In the genomic region with DNA sequence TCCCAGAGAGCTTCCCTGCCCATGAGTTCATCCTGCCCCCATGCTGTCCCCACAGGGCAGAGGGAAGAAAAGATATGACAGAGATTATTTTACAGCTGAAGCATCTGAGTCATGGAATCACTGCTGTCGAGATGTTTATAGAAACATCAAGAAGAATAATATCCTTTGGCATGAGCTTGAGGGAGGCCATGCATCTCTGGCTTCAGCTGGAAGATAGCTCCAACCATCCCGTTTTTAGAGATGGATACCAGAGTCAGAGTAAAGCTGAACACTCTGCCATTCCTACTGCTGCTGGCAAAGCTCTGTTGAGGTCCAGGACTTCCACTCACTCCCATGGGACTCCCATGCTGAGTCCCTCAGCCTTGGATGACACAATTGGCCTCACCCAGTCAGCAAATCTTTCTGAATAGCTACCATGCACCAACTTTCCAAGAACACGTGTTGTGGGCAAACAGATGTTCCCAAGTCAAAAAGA, we compare ENCODE assay signal across 16 cellular contexts.
DNase-seq lines count a peak whose midpoint lies in the region; ATAC-seq and TF ChIP-seq lines count a peak whose summit lies in the region.
"Had no signal": no experiment of that assay in that cellular context is flagged by ENCODE, and none has a peak within 500 bp of the region (broad histone marks: within the 10 kb centered on the region; RNA-seq: fewer than 3 reads in every experiment).

No MANE protein-coding gene starts in this region.

- no CpG with 5 or more reads among the region's 3 CpGs for WGBS in IMR-90 (ENCODE audit: extremely low coverage in 2 of 2, insufficient read length in 1 of 2), 2 experiments
- 24 to 39% methylated on average over 3 of the region's 3 CpGs for WGBS in esophagus squamous epithelium, 2 donors
- 69 to 89% methylated on average over 1 to 3 of the region's 3 CpGs for WGBS in endodermal cell (ENCODE audit: insufficient coverage in 1 of 2, insufficient read length in 1 of 2), 2 experiments

- H3K9me3 Mint-ChIP-seq in nephron progenitor cell (no peaks in the 10 kb centered on the region), endodermal cell (no peaks in the 10 kb centered on the region)
- H3K9me3 Mint-ChIP-seq: activated B cell treated with CpG ODN at 0.5 μM for 24 hours; stimulated activated naive B cell treated with anti-CD40 and anti-IgM and Interleukin-4, amounts not matched to agents 10 μg/mL and 1 μg/mL and 100 μg/mL, for 72 hours had no signal

- DNase-seq in AG09309 (ENCODE audit: low read depth) (peak; percentile 43), IMR-90 (peak; percentile 87), esophagus squamous epithelium (lab: John Stamatoyannopoulos, UW) (no peak), nephron progenitor cell (no peak), NOMO-1 treated with dmso at 0.1 percent for 144 hours (lab: John Stamatoyannopoulos, UW; ENCODE audit: unreplicated experiment) (no peak), NAMALWA (ENCODE audit: low spot score) (no peak), endodermal cell (no peak)
- DNase-seq: activated B cell treated with CpG ODN at 0.5 μM for 24 hours; activated naive CD4-positive, alpha-beta T cell; caudate nucleus; NCI-H187; NCI-H526; stimulated activated naive B cell treated with anti-CD40 and anti-IgM and Interleukin-4, amounts not matched to agents 10 μg/mL and 1 μg/mL and 100 μg/mL, for 72 hours had no signal

- peaks cover 79% of the 10 kb centered on the region for H3K4me1 Mint-ChIP-seq in nephron progenitor cell
- H3K4me1 Mint-ChIP-seq in endodermal cell = peaks cover 14% of the 10 kb centered on the region
- H3K4me1 Mint-ChIP-seq: activated B cell treated with CpG ODN at 0.5 μM for 24 hours; stimulated activated naive B cell treated with anti-CD40 and anti-IgM and Interleukin-4, amounts not matched to agents 10 μg/mL and 1 μg/mL and 100 μg/mL, for 72 hours had no signal

- H3K4me3 ChIP-seq in AG09309 (ENCODE audit: control insufficient read depth, low read depth, low read length) (no peak overlapping the region), IMR-90 (ENCODE audit: insufficient read depth, low read depth, low read length) (no peak overlapping the region), esophagus squamous epithelium (no peak overlapping the region), endodermal cell (ENCODE audit: low read length) (no peak overlapping the region)
- H3K4me3 ChIP-seq: HAP-1 had no signal

- dilution Hi-C loops in IMR-90 (cut with HindIII; ENCODE audit: low sequenced_read_pairs, unreplicated experiment) = no loop called here

- ATAC-seq in IMR-90 (ENCODE audit: low read depth) = peak; percentile 72
- no peak for ATAC-seq in GM19023 (IDR thresholded peaks at IDR 0.05; ENCODE audit: unreplicated experiment)
- ATAC-seq: stimulated activated naive B cell treated with anti-CD40 and anti-IgM and Interleukin-4, amounts not matched to agents 10 μg/mL and 1 μg/mL and 100 μg/mL, for 72 hours had no signal

- peak overlapping the region; percentile 90 for H2AK9ac ChIP-seq in IMR-90 (replicated peaks; ENCODE audit: low read depth, low read length, poor library complexity)

- H3K4me1 ChIP-seq in IMR-90 (ENCODE audit: control insufficient read depth, insufficient read depth, low read length) = peaks cover 29% of the 10 kb centered on the region
- H3K4me1 ChIP-seq in esophagus squamous epithelium = peaks cover 0 to 23% (median 2%) of the 10 kb centered on the region in 3 donors
- H3K4me1 ChIP-seq in endodermal cell (ENCODE audit: control insufficient read depth, insufficient read depth, low read length) = peaks cover 4% of the 10 kb centered on the region
- H3K4me1 ChIP-seq: HAP-1 had no signal

- no peaks in the 10 kb centered on the region for H3K36me3 ChIP-seq in IMR-90 (ENCODE audit: control insufficient read depth, insufficient read depth, low read length)
- no peaks in the 10 kb centered on the region for H3K36me3 ChIP-seq in esophagus squamous epithelium
- H3K36me3 ChIP-seq in endodermal cell (ENCODE audit: control insufficient read depth, insufficient read depth, low read length) = no peaks in the 10 kb centered on the region
- H3K36me3 ChIP-seq: HAP-1 had no signal

- H4K5ac ChIP-seq in IMR-90 (ENCODE audit: low read depth, low read length) = 0 out of 2 replicates have a peak overlapping the region, but pooled peaks have one; percentile 54

- intact Hi-C loops in IMR-90 (cut with micrococcal nuclease) = no loop called here
- intact Hi-C loops in esophagus squamous epithelium (cut with DNase I) = no loop called here

- H2BK120ac ChIP-seq in IMR-90 (ENCODE audit: low read depth, low read length) = peak overlapping the region; percentile 96

- peak overlapping the region; percentile 70 for H2AFZ ChIP-seq in IMR-90 (replicated peaks; ENCODE audit: low read length, poor library complexity)

- CTCF ChIA-PET in IMR-90 (lab: Yijun Ruan, JAX) = interaction anchor here (1.1 to 1.2 kb wide), 2 partner anchors 14 to 27 kb away, joined by 3 to 4 read pairs; no protein-coding TSS in a partner anchor

- H3K9me1 ChIP-seq in IMR-90 (ENCODE audit: insufficient read depth, low read length) = peaks cover 21% of the 10 kb centered on the region

- H3K9ac ChIP-seq in IMR-90 (ENCODE audit: low read depth, low read length) (no peak overlapping the region), endodermal cell (ENCODE audit: extremely low read depth, low read length, poor library complexity, severe bottlenecking) (no peak overlapping the region)

- peak overlapping the region; percentile 90 for H2AK5ac ChIP-seq in IMR-90 (ENCODE audit: low read depth, low read length)

- H3K27ac ChIP-seq in IMR-90 (ENCODE audit: insufficient read depth, low read length) = peak overlapping the region; percentile 72
- peak overlapping the region in 3 of 4 donors; percentile 10 to 61 (median 47) for H3K27ac ChIP-seq in esophagus squamous epithelium
- H3K27ac ChIP-seq in endodermal cell (ENCODE audit: low read depth, low read length) = no peak overlapping the region
- H3K27ac ChIP-seq: HL-60 had no signal

- H2BK5ac ChIP-seq in IMR-90 (ENCODE audit: low read depth, low read length, poor library complexity, severe bottlenecking) = peak overlapping the region; percentile 80

- peak overlapping the region; percentile 89 for H3K14ac ChIP-seq in IMR-90 (replicated peaks; ENCODE audit: low read depth, low read length)

- H4K20me1 ChIP-seq in IMR-90 (ENCODE audit: insufficient read depth, low read length) = no peaks in the 10 kb centered on the region

- H3K4me2 ChIP-seq in IMR-90 (ENCODE audit: low read depth, low read length) = 0 out of 2 replicates have a peak overlapping the region, but pooled peaks have one; percentile 13

- peak overlapping the region; percentile 95 for H2BK20ac ChIP-seq in IMR-90 (ENCODE audit: low read depth, low read length)

- no peaks in the 10 kb centered on the region for H3K79me1 ChIP-seq in IMR-90 (ENCODE audit: low read depth in 1 of 2, low read length in 2 of 2)

- TF ChIP-seq CTCF in AG09309 (IDR thresholded peaks at IDR 0.05; ENCODE audit: control insufficient read depth, insufficient read depth, low read depth, low read length, missing control alignments) (no peak), IMR-90 (conservative IDR thresholded peaks at IDR 0.05; ENCODE audit: low read depth, low read length) (no peak), esophagus squamous epithelium (IDR thresholded peaks at IDR 0.05) (no peak), nephron progenitor cell (IDR thresholded peaks at IDR 0.05) (no peak), endodermal cell (conservative IDR thresholded peaks at IDR 0.05) (no peak)

- H3K23ac ChIP-seq in IMR-90 (ENCODE audit: low read depth, low read length) = peak overlapping the region; percentile 77

- peak overlapping the region; percentile 93; the same call in 2 of the 3 replicates for H2BK15ac ChIP-seq in IMR-90 (ENCODE audit: low read depth, low read length)

- peak overlapping the region; percentile 5 to 86; a peak in 3 of 4 replicates for H4K8ac ChIP-seq in IMR-90 (ENCODE audit: low read depth in 2 of 2, low read length in 2 of 2)

- TF ChIP-seq POLR2A in IMR-90 (IDR thresholded peaks at IDR 0.05; ENCODE audit: low read depth, low read length) = no peak
- TF ChIP-seq POLR2A in esophagus squamous epithelium (IDR thresholded peaks at IDR 0.05) = no peak

- in situ Hi-C loops in IMR-90 (cut with MboI; ENCODE audit: low sequenced_read_pairs) = no loop called here

- H3K4me3 Mint-ChIP-seq in nephron progenitor cell = no peak overlapping the region
- H3K4me3 Mint-ChIP-seq in endodermal cell = no peak overlapping the region
- H3K4me3 Mint-ChIP-seq: activated B cell treated with CpG ODN at 0.5 μM for 24 hours; stimulated activated naive B cell treated with anti-CD40 and anti-IgM and Interleukin-4, amounts not matched to agents 10 μg/mL and 1 μg/mL and 100 μg/mL, for 72 hours had no signal

- no peak for TF ChIP-seq RAD21 in IMR-90 (IDR thresholded peaks at IDR 0.05; ENCODE audit: low read length)

- H3K9me3 ChIP-seq in IMR-90 (ENCODE audit: control insufficient read depth, insufficient read depth, low read length) (no peaks in the 10 kb centered on the region), esophagus squamous epithelium (no peaks in the 10 kb centered on the region), endodermal cell (ENCODE audit: control insufficient read depth, low read length) (no peaks in the 10 kb centered on the region)
- H3K9me3 ChIP-seq: HAP-1 had no signal

- peaks cover 9% of the 10 kb centered on the region for H3K27me3 Mint-ChIP-seq in nephron progenitor cell (ENCODE audit: low read depth, poor library complexity)
- no peaks in the 10 kb centered on the region for H3K27me3 Mint-ChIP-seq in endodermal cell (ENCODE audit: insufficient read depth)

- H3K18ac ChIP-seq in IMR-90 (ENCODE audit: low read depth, low read length) = peak overlapping the region; percentile 64; the same call in 1 of the 2 replicates

- POLR2A ChIA-PET in IMR-90 (lab: Charles Lee; ENCODE audit: unreplicated experiment) = interaction anchor here (0.6 kb wide), 1 partner anchor 81 kb away, joined by 3 read pairs; no protein-coding TSS in a partner anchor

- peak overlapping the region; percentile 87 for H4K91ac ChIP-seq in IMR-90 (ENCODE audit: insufficient read depth, low read depth, low read length)

- peak overlapping the region; percentile 58; the same call in 1 of the 2 replicates for H3K56ac ChIP-seq in IMR-90 (ENCODE audit: extremely low read depth, insufficient read depth, low read length)

- peak overlapping the region; percentile 93 for H3K4ac ChIP-seq in IMR-90 (ENCODE audit: low read depth, low read length)

- no TSS peak for BruUV-seq in IMR-90 (replicated peaks; lab: Mats Ljungman, UMichigan)

- H3K36me3 Mint-ChIP-seq in nephron progenitor cell (ENCODE audit: low read depth) (no peaks in the 10 kb centered on the region), endodermal cell (ENCODE audit: low read depth) (no peaks in the 10 kb centered on the region)
- H3K36me3 Mint-ChIP-seq: stimulated activated naive B cell treated with anti-CD40 and anti-IgM and Interleukin-4, amounts not matched to agents 10 μg/mL and 1 μg/mL and 100 μg/mL, for 72 hours had no signal

- H3K27me3 ChIP-seq in IMR-90 (ENCODE audit: control insufficient read depth, insufficient read depth, low read length) (no peaks in the 10 kb centered on the region), esophagus squamous epithelium (no peaks in the 10 kb centered on the region), endodermal cell (ENCODE audit: control insufficient read depth, insufficient read depth, low read length, poor library complexity, severe bottlenecking) (no peaks in the 10 kb centered on the region)

- H3K27ac Mint-ChIP-seq in nephron progenitor cell = peak overlapping the region; percentile 64
- no peak overlapping the region for H3K27ac Mint-ChIP-seq in endodermal cell
- H3K27ac Mint-ChIP-seq: activated B cell treated with CpG ODN at 0.5 μM for 24 hours; stimulated activated naive B cell treated with anti-CD40 and anti-IgM and Interleukin-4, amounts not matched to agents 10 μg/mL and 1 μg/mL and 100 μg/mL, for 72 hours had no signal

Comparison
In these comparisons a context has a peak if more than half of its experiments do, and no peak if none do; other contexts are left out.
1. DNase-seq: peak in AG09309 (single experiment) and IMR-90 (single experiment); none in esophagus squamous epithelium (single experiment), nephron progenitor cell (single experiment), NOMO-1 treated with dmso at 0.1 percent for 144 hours (single experiment), NAMALWA (single experiment) and endodermal cell (single experiment).